In the genomic region with DNA sequence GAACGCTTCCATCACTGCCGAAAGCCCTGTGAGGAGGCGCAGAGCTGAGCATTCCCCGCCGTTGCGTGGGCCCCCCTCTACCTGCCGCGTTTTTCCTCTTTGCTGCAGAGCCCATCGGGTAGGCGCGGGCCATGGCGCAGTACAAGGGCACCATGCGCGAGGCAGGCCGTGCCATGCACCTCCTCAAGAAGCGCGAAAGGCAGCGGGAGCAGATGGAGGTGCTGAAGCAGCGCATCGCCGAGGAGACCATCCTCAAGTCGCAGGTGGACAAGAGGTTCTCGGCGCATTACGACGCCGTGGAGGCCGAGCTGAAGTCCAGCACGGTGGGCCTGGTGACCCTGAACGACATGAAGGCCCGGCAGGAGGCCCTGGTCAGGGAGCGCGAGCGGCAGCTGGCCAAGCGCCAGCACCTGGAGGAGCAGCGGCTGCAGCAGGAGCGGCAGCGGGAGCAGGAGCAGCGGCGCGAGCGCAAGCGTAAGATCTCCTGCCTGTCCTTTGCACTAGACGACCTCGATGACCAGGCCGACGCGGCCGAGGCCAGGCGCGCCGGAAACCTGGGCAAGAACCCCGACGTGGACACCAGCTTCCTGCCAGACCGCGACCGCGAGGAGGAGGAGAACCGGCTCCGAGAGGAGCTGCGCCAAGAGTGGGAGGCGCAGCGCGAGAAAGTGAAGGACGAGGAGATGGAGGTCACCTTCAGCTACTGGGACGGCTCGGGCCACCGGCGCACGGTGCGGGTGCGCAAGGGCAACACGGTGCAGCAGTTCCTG, we compare ENCODE assay signal across 8 cellular contexts. TPM values are rescaled to one million over a fixed set of nuclear protein-coding genes. Genes with fewer than 3 reads are reported as not detected.
A peak's percentile ranks its signal among the peaks of the same experiment; 100 is the strongest.
DNase-seq lines count a peak whose midpoint lies in the region; ATAC-seq and TF ChIP-seq lines count a peak whose summit lies in the region.

No MANE protein-coding gene starts in this region.

- no peaks in the 10 kb centered on the region for H3K9me3 ChIP-seq in PC-3 (ENCODE audit: low read length)

- no peaks in the 10 kb centered on the region for H3F3A ChIP-seq in PC-3 (ENCODE audit: low read length, unreplicated experiment)

- POLR2A ChIA-PET in PC-3 (lab: Charles Lee; ENCODE audit: unreplicated experiment) = no interaction called here

- CTCF ChIA-PET in PC-3 (lab: Charles Lee) = interaction anchor here (1.0 to 1.8 kb wide), 7 partner anchors 18 to 128 kb away, joined by 3 to 18 read pairs (median 6); no protein-coding TSS in a partner anchor

- H3K27me3 Mint-ChIP-seq in nephron (ENCODE audit: low read depth) = peaks cover 6% of the 10 kb centered on the region

- no peaks in the 10 kb centered on the region for H3K79me2 ChIP-seq in PC-3 (ENCODE audit: low read length)

- peaks cover 14% of the 10 kb centered on the region for H3K4me1 ChIP-seq in PC-3 (ENCODE audit: insufficient read depth, low read length)

- intact Hi-C loops in PC-3 (cut with micrococcal nuclease) = loop anchor here (1.0 to 2.0 kb wide), 4 partner anchors 41 to 128 kb away; no protein-coding TSS in a partner anchor

- no peak for ATAC-seq in PC-3
- ATAC-seq in HG02588 (IDR thresholded peaks at IDR 0.05; ENCODE audit: unreplicated experiment) = no peak
- ATAC-seq in HG03280 (IDR thresholded peaks at IDR 0.05; ENCODE audit: unreplicated experiment) = no peak

- peak overlapping the region; percentile 61 for H3K4me3 ChIP-seq in PC-3 (ENCODE audit: low read length)
- H3K4me3 ChIP-seq in epithelial cell of proximal tubule (ENCODE audit: low read depth, low read length) = peak overlapping the region; percentile 70

- H3K36me3 Mint-ChIP-seq in nephron (ENCODE audit: low read depth) = peaks cover 4% of the 10 kb centered on the region

- no peaks in the 10 kb centered on the region for H3K4me1 Mint-ChIP-seq in nephron

- H3K36me3 ChIP-seq in PC-3 (ENCODE audit: low read depth, low read length) = no peaks in the 10 kb centered on the region

- TF ChIP-seq CTCF in PC-3 (conservative IDR thresholded peaks at IDR 0.05; ENCODE audit: low read depth, low read length) (no peak), epithelial cell of proximal tubule (conservative IDR thresholded peaks at IDR 0.05; ENCODE audit: low read depth, low read length) (no peak), nephron (IDR thresholded peaks at IDR 0.05; ENCODE audit: unreplicated experiment in 3 of 3) (no peak)

- no peaks in the 10 kb centered on the region for H3K27me3 ChIP-seq in PC-3 (ENCODE audit: low read length)

- peaks cover 2% of the 10 kb centered on the region for H3K9me3 Mint-ChIP-seq in nephron

- H3K4me2 ChIP-seq in PC-3 (ENCODE audit: low read length) = peak overlapping the region; percentile 73

- peak overlapping the region; percentile 71 for H2AFZ ChIP-seq in PC-3 (ENCODE audit: low read length)

- H3K9ac ChIP-seq in PC-3 (ENCODE audit: low read length) = peak overlapping the region; percentile 59

- H3K9me2 ChIP-seq in PC-3 (replicated peaks; ENCODE audit: low read length) = no peaks in the 10 kb centered on the region

- BruUV-seq in PC-3 (replicated peaks; lab: Mats Ljungman, UMichigan) = TSS peak; percentile 83

- H3K4me3 Mint-ChIP-seq in nephron = peak overlapping the region; percentile 68 to 83 (median 79)

- H4K20me1 ChIP-seq in PC-3 (ENCODE audit: low read length) = no peaks in the 10 kb centered on the region

- no peak overlapping the region for H3K27ac ChIP-seq in PC-3 (ENCODE audit: low read length)

- DNase-seq in EL (peak; percentile 15), PC-3 (no peak), epithelial cell of proximal tubule (ENCODE audit: low read depth) (no peak), SHP77 treated with DMSO at 0.1 percent for 48 hours (lab: John Stamatoyannopoulos, UW) (no peak), HPDE6-E6E7 (ENCODE audit: extremely low spot score) (no peak)

- H3K27ac Mint-ChIP-seq in nephron = no peak overlapping the region

RNA-seq across cellular contexts. Expression of a gene that starts 0.7 kb away (rescaled TPM):
- 8.3 and 10.2 TPM in 2 replicates for total RNA-seq in PC-3 (2014; rRNA removed)
- total RNA-seq in epithelial cell of proximal tubule = 3.1 and 10.9 TPM in 2 replicates
